Comparison of ENCODE assay signal across 23 cellular contexts in the genomic region with DNA sequence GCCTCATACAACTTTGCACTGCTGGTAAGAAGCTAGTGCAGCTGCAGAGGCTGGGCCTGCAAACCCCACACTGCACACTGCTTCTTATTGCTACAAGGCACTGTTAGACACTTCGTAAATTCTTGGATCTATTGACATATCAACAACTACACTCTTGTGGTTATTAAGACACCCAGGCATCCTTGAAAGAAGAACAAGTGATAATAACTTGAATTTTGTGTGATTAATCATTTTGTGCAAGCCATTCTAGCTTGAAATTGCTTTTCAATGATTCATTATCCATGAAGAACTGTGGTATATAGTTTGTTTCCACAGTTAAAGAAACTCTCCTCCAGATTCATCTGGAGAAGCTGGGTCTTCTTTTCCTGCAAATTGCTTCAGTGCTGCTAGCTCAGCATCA. TPM values are rescaled to one million over a fixed set of nuclear protein-coding genes. Genes with fewer than 3 reads are reported as not detected.
A peak's percentile ranks its signal among the peaks of the same experiment; 100 is the strongest.
DNase-seq lines count a peak whose midpoint lies in the region; ATAC-seq and TF ChIP-seq lines count a peak whose summit lies in the region.
"Had no signal": no experiment of that assay in that cellular context is flagged by ENCODE, and none has a peak within 500 bp of the region (broad histone marks: within the 10 kb centered on the region; RNA-seq: fewer than 3 reads in every experiment).

No MANE protein-coding gene starts in this region.

- no peaks in the 10 kb centered on the region for H3K9me3 Mint-ChIP-seq in stimulated activated naive B cell treated with anti-CD40 and anti-IgM and Interleukin-4, amounts not matched to agents 10 μg/mL and 1 μg/mL and 100 μg/mL, for 72 hours
- H3K9me3 Mint-ChIP-seq in CD8-positive, alpha-beta T cell, result no peaks in the 10 kb centered on the region
- H3K9me3 Mint-ChIP-seq: endodermal cell, neural crest cell had no signal

- H3K4me1 ChIP-seq in CD8-positive, alpha-beta T cell (ENCODE audit: insufficient read depth, low read length), result no peaks in the 10 kb centered on the region
- H3K4me1 ChIP-seq: colonic mucosa, left lung, prostate gland had no signal

- H3K4me3 ChIP-seq in brain microvascular endothelial cell (ENCODE audit: low read depth, low read length), result no peak overlapping the region
- no peak overlapping the region for H3K4me3 ChIP-seq in MG63
- no peak overlapping the region for H3K4me3 ChIP-seq in CD8-positive, alpha-beta T cell (ENCODE audit: low read depth, low read length)
- H3K4me3 ChIP-seq: colonic mucosa, left lung, prostate gland had no signal

- no peaks in the 10 kb centered on the region for H3K4me1 Mint-ChIP-seq in stimulated activated naive B cell treated with anti-CD40 and anti-IgM and Interleukin-4, amounts not matched to agents 10 μg/mL and 1 μg/mL and 100 μg/mL, for 72 hours
- no peaks in the 10 kb centered on the region for H3K4me1 Mint-ChIP-seq in CD8-positive, alpha-beta T cell (ENCODE audit: low read depth)
- H3K4me1 Mint-ChIP-seq: neural crest cell had no signal

- no peaks in the 10 kb centered on the region for H3K36me3 Mint-ChIP-seq in stimulated activated naive B cell treated with anti-CD40 and anti-IgM and Interleukin-4, amounts not matched to agents 10 μg/mL and 1 μg/mL and 100 μg/mL, for 72 hours
- H3K36me3 Mint-ChIP-seq in CD8-positive, alpha-beta T cell, result no peaks in the 10 kb centered on the region

- DNase-seq in AG08395 (ENCODE audit: low spot score), result peak; percentile 40
- peak; percentile 24 for DNase-seq in HS-5 (ENCODE audit: low read depth)
- peak; percentile 14 for DNase-seq in brain microvascular endothelial cell
- peak; percentile 61 for DNase-seq in glomerular visceral epithelial cell (ENCODE audit: extremely low spot score)
- DNase-seq in amniotic stem cell (lab: John Stamatoyannopoulos, UW), result no peak
- no peak for DNase-seq in MG63
- DNase-seq in stimulated activated naive B cell treated with anti-CD40 and anti-IgM and Interleukin-4, amounts not matched to agents 10 μg/mL and 1 μg/mL and 100 μg/mL, for 72 hours, result no peak
- DNase-seq in CD8-positive, alpha-beta T cell, result no peak
- DNase-seq: activated gamma-delta T cell treated with Interleukin-2 at 50 U/mL for 16 hours; colonic mucosa; DMS153; endodermal cell; left lung; NCI-H1092 treated with DMSO at 0.1 percent for 48 hours; NCI-H2107; NCI-H524 treated with DMSO at 0.1 percent for 48 hours; SHP77; stimulated activated CD4-positive, alpha-beta T cell treated with anti-CD3 and anti-CD28 coated beads, Interleukin-4, amount 100 ng/mL, for 24 hours; T-helper 1 cell had no signal

- peaks cover 9 to 10% of the 10 kb centered on the region in 2 donors for H3K27me3 Mint-ChIP-seq in stimulated activated naive B cell treated with anti-CD40 and anti-IgM and Interleukin-4, amounts not matched to agents 10 μg/mL and 1 μg/mL and 100 μg/mL, for 72 hours
- peaks cover 4% of the 10 kb centered on the region for H3K27me3 Mint-ChIP-seq in CD8-positive, alpha-beta T cell (ENCODE audit: low read depth)

- H3K36me3 ChIP-seq in brain microvascular endothelial cell (replicated peaks) (no peaks in the 10 kb centered on the region), MG63 (no peaks in the 10 kb centered on the region)
- no peaks in the 10 kb centered on the region for H3K36me3 ChIP-seq in CD8-positive, alpha-beta T cell (ENCODE audit: insufficient read depth, low read length)
- H3K36me3 ChIP-seq: colonic mucosa, left lung, prostate gland had no signal

- no peak overlapping the region for H3K27ac ChIP-seq in brain microvascular endothelial cell
- H3K27ac ChIP-seq in CD8-positive, alpha-beta T cell (ENCODE audit: low read depth, low read length), result no peak overlapping the region
- H3K27ac ChIP-seq: colonic mucosa, left lung, prostate gland had no signal

- H3K27me3 ChIP-seq in brain microvascular endothelial cell (replicated peaks) (no peaks in the 10 kb centered on the region), MG63 (no peaks in the 10 kb centered on the region)
- H3K27me3 ChIP-seq in CD8-positive, alpha-beta T cell (ENCODE audit: insufficient read depth, low read length), result peaks cover 2% of the 10 kb centered on the region
- H3K27me3 ChIP-seq: colonic mucosa, left lung had no signal

- intact Hi-C loops in CD8-positive, alpha-beta T cell (cut with DNase I, micrococcal nuclease), result no loop called here

- no peak overlapping the region for H3K27ac Mint-ChIP-seq in stimulated activated naive B cell treated with anti-CD40 and anti-IgM and Interleukin-4, amounts not matched to agents 10 μg/mL and 1 μg/mL and 100 μg/mL, for 72 hours
- no peak overlapping the region for H3K27ac Mint-ChIP-seq in CD8-positive, alpha-beta T cell
- H3K27ac Mint-ChIP-seq: endodermal cell had no signal

- no peak overlapping the region for H3K4me3 Mint-ChIP-seq in stimulated activated naive B cell treated with anti-CD40 and anti-IgM and Interleukin-4, amounts not matched to agents 10 μg/mL and 1 μg/mL and 100 μg/mL, for 72 hours
- H3K4me3 Mint-ChIP-seq in CD8-positive, alpha-beta T cell, result no peak overlapping the region
- H3K4me3 Mint-ChIP-seq: endodermal cell, neural crest cell had no signal

- CTCF ChIA-PET in CD8-positive, alpha-beta T cell (lab: Charles Lee), result no interaction called here

- in situ Hi-C loops in brain microvascular endothelial cell (cut with HindIII; ENCODE audit: low pct_ligation_motif_present, low sequenced_read_pairs), result no loop called here

- no peaks in the 10 kb centered on the region for H3K9me3 ChIP-seq in MG63
- no peaks in the 10 kb centered on the region for H3K9me3 ChIP-seq in CD8-positive, alpha-beta T cell (ENCODE audit: low read length)
- H3K9me3 ChIP-seq: colonic mucosa, left lung, prostate gland had no signal

- no peak for TF ChIP-seq CTCF in brain microvascular endothelial cell (IDR thresholded peaks at IDR 0.05; ENCODE audit: low read depth, low read length, missing control alignments)
- no peak for TF ChIP-seq CTCF in CD8-positive, alpha-beta T cell (IDR thresholded peaks at IDR 0.05)

- ATAC-seq in stimulated activated naive B cell treated with anti-CD40 and anti-IgM and Interleukin-4, amounts not matched to agents 10 μg/mL and 1 μg/mL and 100 μg/mL, for 72 hours (replicated peaks), result no peak
- no peak for ATAC-seq in CD8-positive, alpha-beta T cell
- ATAC-seq: left lung had no signal

- POLR2A ChIA-PET in CD8-positive, alpha-beta T cell (lab: Charles Lee), result no interaction called here

RNA-seq across cellular contexts. Expression of gene IFI44L, which starts 33.7 kb away (rescaled TPM):
- 0.13 and 15.0 TPM in 2 replicates for total RNA-seq in MG63 (2014; rRNA removed; shearing (Covaris generic); ENCODE audit: low replicate concordance)
- 1 to 10 TPM; 3.7 to 4.1 TPM for total RNA-seq in CD8-positive, alpha-beta T cell
- total RNA-seq: endodermal cell, H1, HT1080 had no signal

Comparison
In these comparisons a context has a peak if more than half of its experiments do, and no peak if none do; other contexts are left out.
1. DNase-seq: peak in AG08395 (single experiment), HS-5 (single experiment), brain microvascular endothelial cell (single experiment) and glomerular visceral epithelial cell (single experiment); none in amniotic stem cell (single experiment), MG63 (single experiment), stimulated activated naive B cell treated with anti-CD40 and anti-IgM and Interleukin-4, amounts not matched to agents 10 μg/mL and 1 μg/mL and 100 μg/mL, for 72 hours (single experiment) and CD8-positive, alpha-beta T cell (0 of 7).